13 cellular contexts compared by ENCODE assay signal in the genomic region with DNA sequence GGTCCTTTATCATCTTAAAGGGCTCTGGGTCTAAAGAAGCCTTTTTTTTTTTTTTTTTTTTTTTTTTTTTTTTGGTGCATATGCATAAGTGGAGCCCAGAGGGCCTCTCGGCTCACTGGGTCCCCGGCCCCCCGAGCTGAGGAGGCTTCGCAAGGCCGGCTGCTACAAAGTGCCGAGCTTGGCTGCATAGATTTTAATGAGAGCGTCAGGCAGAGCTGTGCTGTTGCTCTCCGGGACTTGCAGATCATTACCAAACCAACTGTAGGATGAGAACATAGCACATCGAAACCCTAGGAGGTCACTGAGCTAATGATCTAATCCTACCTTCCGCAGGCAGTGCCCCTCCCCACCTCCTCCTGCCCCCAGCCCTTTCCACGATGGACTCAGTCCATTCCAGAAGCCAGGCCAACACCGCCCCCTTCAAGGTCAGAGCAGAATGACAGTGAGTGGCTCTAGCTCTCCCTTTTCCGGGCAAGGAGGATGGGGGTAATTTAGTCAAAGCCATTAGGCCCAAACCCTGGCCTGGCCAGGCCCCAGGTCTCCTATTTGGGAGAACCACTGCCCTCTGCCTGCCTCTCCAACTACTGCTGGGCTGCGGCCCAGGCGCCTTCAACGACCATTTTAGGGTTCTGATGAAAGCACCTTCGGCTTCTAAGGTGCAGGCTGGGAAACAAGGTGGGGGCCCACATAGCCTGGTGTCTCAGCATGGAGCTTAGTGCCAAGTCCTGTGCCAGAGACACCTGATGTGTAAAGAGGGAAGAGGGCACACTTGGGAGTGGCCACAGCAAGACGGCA. TPM values are rescaled to one million over a fixed set of nuclear protein-coding genes. Genes with fewer than 3 reads are reported as not detected.
A peak's percentile ranks its signal among the peaks of the same experiment; 100 is the strongest.
DNase-seq lines count a peak whose midpoint lies in the region; FAIRE-seq and TF ChIP-seq lines count a peak whose summit lies in the region.
"Not testable (repeated sequence)": the region's sequence is repeated elsewhere in the genome, so short reads cannot be mapped to it uniquely, and the experiment has no call there.
"Had no signal": no experiment of that assay in that cellular context is flagged by ENCODE, and none has a peak within 500 bp of the region (broad histone marks: within the 10 kb centered on the region; RNA-seq: fewer than 3 reads in every experiment).

No MANE protein-coding gene starts in this region.

- peak; percentile 62 for FAIRE-seq in GM12892 (lab: Jason Lieb, UNC)
- FAIRE-seq in astrocyte (lab: Jason Lieb, UNC) = not testable (repeated sequence)

- peak overlapping the region; percentile 45 for H3K27ac ChIP-seq in RWPE1
- not testable (repeated sequence) for H3K27ac ChIP-seq in astrocyte (ENCODE audit: low read depth, low read length)
- peak overlapping the region; percentile 13 for H3K27ac ChIP-seq in epithelial cell of prostate
- peak overlapping the region in 15 of 21 experiments; percentile 21 to 81 (median 77) for H3K27ac ChIP-seq in skin epidermis
- H3K27ac ChIP-seq in transverse colon = peak overlapping the region; percentile 65 to 88 (median 81)

- H3K4me1 Mint-ChIP-seq in astrocyte (ENCODE audit: low read depth, unreplicated experiment) = peaks cover 18% of the 10 kb centered on the region
- H3K4me1 Mint-ChIP-seq in nephron = peaks cover 61% of the 10 kb centered on the region

- H3K4me1 ChIP-seq in astrocyte (ENCODE audit: insufficient read depth, low read length) = peaks cover 28% of the 10 kb centered on the region
- peaks cover 10 to 54% (median 42%) of the 10 kb centered on the region in 4 donors for H3K4me1 ChIP-seq in transverse colon

- H3K27me3 ChIP-seq in astrocyte (ENCODE audit: insufficient read depth, low read length); transverse colon: not testable (repeated sequence)

- H3K27ac Mint-ChIP-seq in astrocyte (ENCODE audit: unreplicated experiment) (peak overlapping the region; percentile 69), nephron (peak overlapping the region; percentile 93 to 99 (median 97))

- H2AFZ ChIP-seq in astrocyte (ENCODE audit: low read depth, low read length) = not testable (repeated sequence)

- H3K9me3 ChIP-seq in astrocyte (ENCODE audit: insufficient read depth, low read depth, low read length); transverse colon: not testable (repeated sequence)

- not testable (repeated sequence) for H3K27me3 Mint-ChIP-seq in astrocyte (ENCODE audit: low read depth, unreplicated experiment); nephron (ENCODE audit: low read depth)

- TF ChIP-seq EP300 in transverse colon (IDR thresholded peaks at IDR 0.05; ENCODE audit: low read depth) = not testable (repeated sequence)

- H3K4me3 ChIP-seq in astrocyte (ENCODE audit: insufficient read depth, low read depth, low read length); skin epidermis; transverse colon: not testable (repeated sequence)

- not testable (repeated sequence) for TF ChIP-seq POLR2A in GM12892 (IDR thresholded peaks at IDR 0.05; ENCODE audit: low read depth, low read length); transverse colon (IDR thresholded peaks at IDR 0.05)

- CTCF ChIA-PET in RWPE1 (lab: Yijun Ruan, JAX) = interaction anchor here (1.0 kb wide), 1 partner anchor 10 kb away, joined by 3 read pairs; no protein-coding TSS in a partner anchor

- POLR2A ChIA-PET in RWPE1 (lab: Yijun Ruan, JAX; ENCODE audit: low non-redundant PET) = not testable (repeated sequence)

- DNase-seq in GM12892 (ENCODE audit: insufficient read length); RWPE1 (ENCODE audit: low spot score); astrocyte (ENCODE audit: low read depth); epithelial cell of prostate (ENCODE audit: low read depth, low spot score); transverse colon: not testable (repeated sequence)
- peak; percentile 83 for DNase-seq in islet precursor cell

- not testable (repeated sequence) for H4K20me1 ChIP-seq in astrocyte (ENCODE audit: insufficient read depth, low read length)

- H3K4me2 ChIP-seq in astrocyte (ENCODE audit: low read length) = not testable (repeated sequence)

- H3K9ac ChIP-seq in astrocyte (ENCODE audit: low read length) = not testable (repeated sequence)

- in situ Hi-C loops in transverse colon (cut with MboI; ENCODE audit: low pct_ligation_motif_present in 1 of 4, low pct_unique_long_range_greater_than_20kb in 1 of 4, low sequenced_read_pairs in 3 of 4) = loop anchor here in 1 of 4 donors (10.0 kb wide), 1 partner anchor 199 kb away; the partner anchor contains the start of gene AHDC1

- H3K9me3 Mint-ChIP-seq in astrocyte (ENCODE audit: unreplicated experiment); nephron: not testable (repeated sequence)

- H3K36me3 Mint-ChIP-seq in astrocyte (ENCODE audit: low read depth, unreplicated experiment) (peaks cover 14% of the 10 kb centered on the region), nephron (ENCODE audit: low read depth) (peaks cover 31% of the 10 kb centered on the region)

- intact Hi-C loops in transverse colon (cut with DNase I; ENCODE audit: low total_unique reads) = not testable (repeated sequence)

- WGBS in transverse colon (ENCODE audit: low coverage in 1 of 2), 2 donors = 74% methylated on average over 12 of the region's 18 CpGs; no CpG with 5 or more reads in 1 of the 2 donors

- not testable (repeated sequence) for H3K36me3 ChIP-seq in astrocyte (ENCODE audit: insufficient read depth, low read length)
- H3K36me3 ChIP-seq in transverse colon = peaks cover 0 to 33% (median 12%) of the 10 kb centered on the region in 4 donors

- peak overlapping the region; percentile 23 for H3K4me3 Mint-ChIP-seq in astrocyte (ENCODE audit: unreplicated experiment)
- H3K4me3 Mint-ChIP-seq in nephron = not testable (repeated sequence)

- not testable (repeated sequence) for H3K79me2 ChIP-seq in astrocyte (ENCODE audit: insufficient read depth, low read length)

- not testable (repeated sequence) for TF ChIP-seq CTCF in RWPE1 (conservative IDR thresholded peaks at IDR 0.05; ENCODE audit: low read depth); astrocyte (IDR thresholded peaks at IDR 0.05; ENCODE audit: insufficient read depth, low read depth, low read length); transverse colon (IDR thresholded peaks at IDR 0.05)
- TF ChIP-seq CTCF in nephron (IDR thresholded peaks at IDR 0.05; ENCODE audit: unreplicated experiment in 3 of 3) = peak in 2 of 3 experiments; percentile 9 to 34

RNA-seq across cellular contexts. Expression of gene GPR3, which starts 13.3 kb away (rescaled TPM):
- 0.42 TPM for polyA plus RNA-seq in GM12892 (2012; ENCODE audit: missing spikeins)
- total RNA-seq in astrocyte (0.75 and 0.86 TPM in 2 replicates), transverse colon (not detected)
- total RNA-seq: left colon; naive thymus-derived CD8-positive, alpha-beta T cell had no signal

RNA-seq across cellular contexts. Expression of gene CD164L2, which starts 22.6 kb away (rescaled TPM):
- polyA plus RNA-seq in GM12892 (2012; ENCODE audit: missing spikeins) = 0.17 TPM
- total RNA-seq in astrocyte = not detected in 2 replicates
- total RNA-seq in transverse colon = not detected
- total RNA-seq: CD8-positive, alpha-beta T cell; dermis microvascular lymphatic vessel endothelial cell; naive thymus-derived CD8-positive, alpha-beta T cell; ureter had no signal

RNA-seq across cellular contexts. Expression of gene FCN3, which starts 31.1 kb away (rescaled TPM):
- polyA plus RNA-seq in GM12892 (2012; ENCODE audit: missing spikeins) = 0.47 TPM
- total RNA-seq in astrocyte = not detected in 2 replicates
- total RNA-seq in transverse colon = 1 to 10 TPM in 2 of 4 donors, not detected in 2; 1.2 to 1.9 TPM
- total RNA-seq: CD8-positive, alpha-beta T cell; dermis microvascular lymphatic vessel endothelial cell; naive thymus-derived CD8-positive, alpha-beta T cell had no signal
- polyA plus RNA-seq: naive thymus-derived CD8-positive, alpha-beta T cell had no signal

RNA-seq across cellular contexts. Expression of gene MAP3K6, which starts 39.0 kb away (rescaled TPM):
- 8.7 TPM for polyA plus RNA-seq in GM12892 (2012; ENCODE audit: missing spikeins)
- 12.8 and 16.8 TPM in 2 replicates for total RNA-seq in astrocyte
- total RNA-seq in transverse colon = 10 to 100 TPM; 13.5 to 35.5 (median 24.4) TPM
